In the genomic region with DNA sequence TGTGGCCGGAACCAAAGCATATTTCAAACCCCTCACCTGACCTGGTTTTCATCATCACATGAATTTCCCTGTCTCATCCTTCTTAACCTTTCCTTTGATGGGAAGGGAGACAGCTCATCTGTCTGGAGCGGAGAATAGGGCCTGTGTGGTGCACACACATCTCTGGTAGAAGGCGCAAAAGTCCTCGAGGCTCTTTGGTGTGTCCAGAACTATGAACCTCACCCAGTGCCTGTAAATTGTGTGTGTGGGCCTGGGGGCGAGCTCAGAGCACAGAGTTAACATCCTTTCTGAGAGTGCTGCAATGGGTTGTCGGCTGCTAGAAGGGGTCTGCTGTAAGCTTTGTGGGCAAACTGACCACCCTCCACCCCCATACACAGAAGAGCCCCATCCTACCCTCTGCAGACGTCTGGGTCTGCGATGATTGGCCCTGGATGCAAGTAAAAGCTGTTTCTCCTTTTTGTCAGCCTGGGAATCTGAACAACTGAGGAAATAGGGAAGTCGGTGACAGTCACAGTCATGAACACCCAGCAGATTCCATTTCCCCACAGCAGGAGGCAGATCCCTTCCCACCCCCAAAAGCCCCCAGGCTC, we compare ENCODE assay signal across 8 cellular contexts. TPM values are rescaled to one million over a fixed set of nuclear protein-coding genes. Genes with fewer than 3 reads are reported as not detected.
DNase-seq lines count a peak whose midpoint lies in the region; ATAC-seq, FAIRE-seq and TF ChIP-seq lines count a peak whose summit lies in the region.

No MANE protein-coding gene starts in this region.

- no peak for DNase-seq in GM23338 (ENCODE audit: low spot score)
- DNase-seq in RWPE2 (ENCODE audit: low spot score) = no peak
- DNase-seq in globus pallidus (ENCODE audit: low spot score) = peak; percentile 67
- no peak for DNase-seq in retinal pigment epithelial cell (ENCODE audit: low read depth)
- DNase-seq in EL = no peak
- no peak for DNase-seq in DMS79 treated with DMSO at 0.1 percent for 48 hours (lab: John Stamatoyannopoulos, UW)
- DNase-seq in RCC 7860 (ENCODE audit: low spot score) = no peak
- DNase-seq in activated CD4-positive, alpha-beta T cell treated with anti-CD3 and anti-CD28 coated beads for 48 hours = no peak

- peaks cover 6% of the 10 kb centered on the region; the same call in 2 of the 3 replicates for H3K36me3 Mint-ChIP-seq in GM23338 (ENCODE audit: low read depth)

- no peaks in the 10 kb centered on the region for H3K9me3 ChIP-seq in RWPE2 (ENCODE audit: severe bottlenecking)

- H3K9me2 ChIP-seq in GM23338 (ENCODE audit: insufficient read depth) = no peaks in the 10 kb centered on the region; the same call in 1 of the 2 replicates

- peaks cover 12% of the 10 kb centered on the region for H3K79me2 ChIP-seq in GM23338 (replicated peaks; ENCODE audit: insufficient read depth)

- H4K20me1 ChIP-seq in GM23338 (replicated peaks; ENCODE audit: insufficient read depth) = no peaks in the 10 kb centered on the region; the same call in 1 of the 2 replicates

- H3K4me1 ChIP-seq in GM23338 (ENCODE audit: insufficient read depth) (peaks cover 35% of the 10 kb centered on the region), RWPE2 (ENCODE audit: insufficient read depth, poor library complexity, severe bottlenecking) (peaks cover 41% of the 10 kb centered on the region)

- no peak for TF ChIP-seq CTCF in GM23338 (conservative IDR thresholded peaks at IDR 0.05; ENCODE audit: low read depth in 2 of 2)
- no peak for TF ChIP-seq CTCF in RWPE2 (IDR thresholded peaks at IDR 0.05; ENCODE audit: poor library complexity, severe bottlenecking)
- TF ChIP-seq CTCF in retinal pigment epithelial cell (conservative IDR thresholded peaks at IDR 0.05; ENCODE audit: low read depth, low read length) = no peak

- H3K4me1 Mint-ChIP-seq in GM23338 = peaks cover 43% of the 10 kb centered on the region

- H2AFZ ChIP-seq in GM23338 = peak overlapping the region; percentile 84

- H3K27ac ChIP-seq in GM23338 (ENCODE audit: low read depth) (peak overlapping the region; percentile 95), RWPE2 (ENCODE audit: poor library complexity, severe bottlenecking) (peak overlapping the region; percentile 47)

- no peaks in the 10 kb centered on the region for H3K9me3 Mint-ChIP-seq in GM23338

- H3K36me3 ChIP-seq in GM23338 (ENCODE audit: insufficient read depth) (no peaks in the 10 kb centered on the region), RWPE2 (ENCODE audit: low read depth) (no peaks in the 10 kb centered on the region)

- peak overlapping the region; percentile 99 for H3K4me2 ChIP-seq in GM23338

- no peaks in the 10 kb centered on the region for H3K27me3 ChIP-seq in GM23338 (ENCODE audit: insufficient read depth)
- H3K27me3 ChIP-seq in RWPE2 (ENCODE audit: insufficient read depth, poor library complexity, severe bottlenecking) = no peaks in the 10 kb centered on the region

- peak overlapping the region; percentile 45 for H3K27ac Mint-ChIP-seq in GM23338

- H3K27me3 Mint-ChIP-seq in GM23338 (ENCODE audit: insufficient read depth, low read depth, poor library complexity) = peaks cover 39% of the 10 kb centered on the region

- peaks cover 21% of the 10 kb centered on the region for H3F3A ChIP-seq in GM23338 (replicated peaks; ENCODE audit: low read depth)

- H3K4me3 ChIP-seq in GM23338 (peak overlapping the region; percentile 97), RWPE2 (ENCODE audit: severe bottlenecking) (peak overlapping the region; percentile 60), retinal pigment epithelial cell (ENCODE audit: low read length) (peak overlapping the region; percentile 63)

- ATAC-seq in GM23338 = no peak
- ATAC-seq in RWPE2 (ENCODE audit: low read depth) = no peak

- no peak for FAIRE-seq in RCC 7860 (lab: Jason Lieb, UNC)

- H3K4me3 Mint-ChIP-seq in GM23338 = peak overlapping the region; percentile 92

TF ChIP-seq in GM23338, 12 proteins besides CTCF, POLR2A, EP300 and RAD21:
- TF ChIP-seq JUNB (IDR thresholded peaks at IDR 0.05; ENCODE audit: unreplicated experiment) = no peak
TF ChIP-seq in GM23338: peak in this region for 0.

RNA-seq across cellular contexts. Expression of a gene that starts 0.7 kb away (rescaled TPM):
- total RNA-seq in GM23338 (2014; rRNA removed; shearing (Covaris generic)) = 18.6 and 20.2 TPM in 2 replicates
- 8.1 and 8.6 TPM in 2 replicates for polyA plus RNA-seq in GM23338 (2016; fragmentation: Nextera tagmentation; extraction: Ambion mirVana)

RNA-seq across cellular contexts. Expression of a gene that starts 34.1 kb away (rescaled TPM):
- 9.2 and 20.3 TPM in 2 replicates for total RNA-seq in GM23338 (2014; rRNA removed; shearing (Covaris generic))
- 4.6 and 7.6 TPM in 2 replicates for polyA plus RNA-seq in GM23338 (2016; fragmentation: Nextera tagmentation; extraction: Ambion mirVana)

RNA-seq across cellular contexts. Expression of a gene that starts 44.1 kb away (rescaled TPM):
- total RNA-seq in GM23338 (2014; rRNA removed; shearing (Covaris generic)) = not detected in 2 replicates
- not detected in 2 replicates for polyA plus RNA-seq in GM23338 (2016; fragmentation: Nextera tagmentation; extraction: Ambion mirVana)
